Comparison of ENCODE assay signal across 9 cellular contexts in genomic region chr17:78884148-78884870, GRCh38. TPM values are rescaled to one million over a fixed set of nuclear protein-coding genes. Genes with fewer than 3 reads are reported as not detected.
DNase-seq lines count a peak whose midpoint lies in the region; ATAC-seq and TF ChIP-seq lines count a peak whose summit lies in the region.
"Had no signal": no experiment of that assay in that cellular context is flagged by ENCODE, and none has a peak within 500 bp of the region (broad histone marks: within the 10 kb centered on the region; RNA-seq: fewer than 3 reads in every experiment).

No MANE protein-coding gene starts in this region.

- H3K4me3 ChIP-seq in fibroblast of mammary gland (ENCODE audit: control insufficient read depth, low read depth, low read length) (peak overlapping the region; percentile 27), neuron (ENCODE audit: low read length) (peak overlapping the region; percentile 30)
- H3K4me3 ChIP-seq in CD4-positive, alpha-beta memory T cell (ENCODE audit: low read length in 2 of 2), result no peak overlapping the region

- TF ChIP-seq CTCF in fibroblast of mammary gland (conservative IDR thresholded peaks at IDR 0.05; ENCODE audit: control insufficient read depth, insufficient read depth, low read depth, low read length), result no peak

- no peak overlapping the region for H3K4me3 Mint-ChIP-seq in activated CD4-positive, alpha-beta T cell treated with anti-CD3 and anti-CD28 coated beads, Interleukin-2, amount 10 ng/mL, durations not matched to agents 24 days and 14 days
- H3K4me3 Mint-ChIP-seq in CD4-positive, alpha-beta memory T cell, result no peak overlapping the region

- no peaks in the 10 kb centered on the region for H3K27me3 ChIP-seq in neuron (ENCODE audit: insufficient read depth, low read length)
- peaks cover under 1% of the 10 kb centered on the region for H3K27me3 ChIP-seq in CD4-positive, alpha-beta memory T cell (ENCODE audit: insufficient read depth, low read length)

- H3K4me1 ChIP-seq in neuron (ENCODE audit: insufficient read depth, low read length), result peaks cover 34% of the 10 kb centered on the region
- peaks cover 11% of the 10 kb centered on the region for H3K4me1 ChIP-seq in CD4-positive, alpha-beta memory T cell (ENCODE audit: insufficient read depth, low read length)

- H3K27me3 Mint-ChIP-seq in activated CD4-positive, alpha-beta T cell treated with anti-CD3 and anti-CD28 coated beads, Interleukin-2, amount 10 ng/mL, durations not matched to agents 24 days and 14 days, result peaks cover 10% of the 10 kb centered on the region
- H3K27me3 Mint-ChIP-seq in CD4-positive, alpha-beta memory T cell, result peaks cover 4 to 7% of the 10 kb centered on the region in 2 donors

- peaks cover 4% of the 10 kb centered on the region for H3K36me3 ChIP-seq in neuron (ENCODE audit: insufficient read depth, low read length)
- no peaks in the 10 kb centered on the region for H3K36me3 ChIP-seq in CD4-positive, alpha-beta memory T cell (ENCODE audit: insufficient read depth, low read length)

- intact Hi-C loops in Right ventricle myocardium superior (cut with DNase I) (no loop called here), Right ventricle myocardium inferior (cut with DNase I) (loop anchor here (5.0 kb wide), 1 partner anchor 38 kb away; no protein-coding TSS in a partner anchor)
- intact Hi-C loops in activated CD4-positive, alpha-beta T cell treated with anti-CD3 and anti-CD28 coated beads, Interleukin-2, amount 10 ng/mL, durations not matched to agents 24 days and 14 days (cut with micrococcal nuclease), result no loop called here
- intact Hi-C loops in CD4-positive, alpha-beta memory T cell (cut with micrococcal nuclease), result no loop called here

- no peak overlapping the region for H2AFZ ChIP-seq in neuron (ENCODE audit: low read depth, low read length)

- POLR2A ChIA-PET in CD4-positive, alpha-beta memory T cell (lab: Charles Lee; ENCODE audit: partially characterized antibody), result no interaction called here

- H3K4me1 Mint-ChIP-seq in activated CD4-positive, alpha-beta T cell treated with anti-CD3 and anti-CD28 coated beads, Interleukin-2, amount 10 ng/mL, durations not matched to agents 24 days and 14 days, result peaks cover 18% of the 10 kb centered on the region
- H3K4me1 Mint-ChIP-seq in CD4-positive, alpha-beta memory T cell, result peaks cover 3 to 22% (median 16%) of the 10 kb centered on the region in 4 donors

- CTCF ChIA-PET in CD4-positive, alpha-beta memory T cell (lab: Charles Lee; ENCODE audit: partially characterized antibody), result interaction anchor here (1.3 to 1.5 kb wide), 2 partner anchors 10 to 18 kb away, joined by 3 to 4 read pairs; no protein-coding TSS in a partner anchor

- H3K27ac ChIP-seq in CD4-positive, alpha-beta memory T cell (ENCODE audit: low read depth, low read length), result no peak overlapping the region
- H3K27ac ChIP-seq: VCaP had no signal

- no peaks in the 10 kb centered on the region for H3K36me3 Mint-ChIP-seq in activated CD4-positive, alpha-beta T cell treated with anti-CD3 and anti-CD28 coated beads, Interleukin-2, amount 10 ng/mL, durations not matched to agents 24 days and 14 days (ENCODE audit: low read depth)
- H3K36me3 Mint-ChIP-seq in CD4-positive, alpha-beta memory T cell, result no peaks in the 10 kb centered on the region

- H3K9me3 Mint-ChIP-seq in activated CD4-positive, alpha-beta T cell treated with anti-CD3 and anti-CD28 coated beads, Interleukin-2, amount 10 ng/mL, durations not matched to agents 24 days and 14 days, result no peaks in the 10 kb centered on the region
- no peaks in the 10 kb centered on the region for H3K9me3 Mint-ChIP-seq in CD4-positive, alpha-beta memory T cell

- ATAC-seq in Right ventricle myocardium superior (ENCODE audit: poor library complexity) (peak; percentile 19), Right ventricle myocardium inferior (no peak)

- H3K9me3 ChIP-seq in neuron (ENCODE audit: low read length), result no peaks in the 10 kb centered on the region
- H3K9me3 ChIP-seq in CD4-positive, alpha-beta memory T cell (ENCODE audit: control insufficient read depth in 1 of 2, low read length in 2 of 2), result no peaks in the 10 kb centered on the region

- DNase-seq in Right ventricle myocardium superior (peak; percentile 60), Right ventricle myocardium inferior (ENCODE audit: missing footprints) (no peak), fibroblast of mammary gland (ENCODE audit: low read depth) (peak; percentile 40), NK-92 (lab: John Stamatoyannopoulos, UW; ENCODE audit: unreplicated experiment) (no peak), NCI-H69 (lab: John Stamatoyannopoulos, UW) (no peak)
- DNase-seq in activated CD4-positive, alpha-beta T cell treated with anti-CD3 and anti-CD28 coated beads, Interleukin-2, amount 10 ng/mL, durations not matched to agents 24 days and 14 days, result no peak
- no peak for DNase-seq in CD4-positive, alpha-beta memory T cell

- H3K27ac Mint-ChIP-seq in activated CD4-positive, alpha-beta T cell treated with anti-CD3 and anti-CD28 coated beads, Interleukin-2, amount 10 ng/mL, durations not matched to agents 24 days and 14 days, result no peak overlapping the region
- no peak overlapping the region for H3K27ac Mint-ChIP-seq in CD4-positive, alpha-beta memory T cell

RNA-seq across cellular contexts. Expression of gene CEP295NL, which starts 18.7 kb away (rescaled TPM):
- total RNA-seq in Right ventricle myocardium superior (0.70 TPM), Right ventricle myocardium inferior (0.60 TPM)
- 0.56 TPM in 1 of 2 replicates, not detected in the other for total RNA-seq in activated CD4-positive, alpha-beta T cell treated with anti-CD3 and anti-CD28 coated beads, Interleukin-2, amount 10 ng/mL, durations not matched to agents 24 days and 14 days
- total RNA-seq in CD4-positive, alpha-beta memory T cell, result under 1 TPM in 1 of 2 experiments, not detected in 1; 0.28 TPM
- polyA plus RNA-seq in CD4-positive, alpha-beta memory T cell, result not detected

RNA-seq across cellular contexts. Expression of gene TIMP2, which starts 40.9 kb away (rescaled TPM):
- 114 TPM for total RNA-seq in Right ventricle myocardium superior
- 138 TPM for total RNA-seq in Right ventricle myocardium inferior
- 0.54 and 0.64 TPM in 2 replicates for total RNA-seq in activated CD4-positive, alpha-beta T cell treated with anti-CD3 and anti-CD28 coated beads, Interleukin-2, amount 10 ng/mL, durations not matched to agents 24 days and 14 days
- 1 to 10 TPM; 5.9 to 6.0 TPM for total RNA-seq in CD4-positive, alpha-beta memory T cell
- under 1 TPM in 1 of 2 donors, not detected in 1; 0.22 TPM for polyA plus RNA-seq in CD4-positive, alpha-beta memory T cell

RNA-seq across cellular contexts. Expression of gene USP36, which starts 43.7 kb away (rescaled TPM):
- total RNA-seq in Right ventricle myocardium superior, result 17.8 TPM
- 18.4 TPM for total RNA-seq in Right ventricle myocardium inferior
- 128 TPM in 2 replicates for total RNA-seq in activated CD4-positive, alpha-beta T cell treated with anti-CD3 and anti-CD28 coated beads, Interleukin-2, amount 10 ng/mL, durations not matched to agents 24 days and 14 days
- total RNA-seq in CD4-positive, alpha-beta memory T cell, result 100 to 1,000 TPM; 181 to 183 TPM
- polyA plus RNA-seq in CD4-positive, alpha-beta memory T cell, result 10 to 100 TPM; 35.4 to 55.1 TPM

Comparison
In these comparisons a context has a peak if more than half of its experiments do, and no peak if none do; other contexts are left out.
1. DNase-seq: peak in Right ventricle myocardium superior (single experiment) and fibroblast of mammary gland (single experiment); none in Right ventricle myocardium inferior (single experiment), activated CD4-positive, alpha-beta T cell treated with anti-CD3 and anti-CD28 coated beads, Interleukin-2, amount 10 ng/mL, durations not matched to agents 24 days and 14 days (single experiment), CD4-positive, alpha-beta memory T cell (0 of 5), NK-92 (single experiment) and NCI-H69 (single experiment).
2. H3K4me3 ChIP-seq: peak in fibroblast of mammary gland (single experiment) and neuron (single experiment); none in CD4-positive, alpha-beta memory T cell (0 of 2).
3. RNA of gene TIMP2, which starts 40.9 kb away (total RNA-seq): 138 TPM in Right ventricle myocardium inferior (single experiment) and 114 TPM in Right ventricle myocardium superior (single experiment); 5.9 to 6.0 TPM in CD4-positive, alpha-beta memory T cell and 0.54 to 0.64 TPM in activated CD4-positive, alpha-beta T cell treated with anti-CD3 and anti-CD28 coated beads, Interleukin-2, amount 10 ng/mL, durations not matched to agents 24 days and 14 days; every median in the first group is over 10 times any median in the second.